Comparison of ENCODE assay signal across 21 cellular contexts in genomic region chr3:187889106-187889505, GRCh38.
DNase-seq lines count a peak whose midpoint lies in the region; ATAC-seq and TF ChIP-seq lines count a peak whose summit lies in the region.
"Had no signal": no experiment of that assay in that cellular context is flagged by ENCODE, and none has a peak within 500 bp of the region (broad histone marks: within the 10 kb centered on the region; RNA-seq: fewer than 3 reads in every experiment).

No MANE protein-coding gene starts in this region.

- H3K4me3 ChIP-seq in left ventricle myocardium inferior (no peak overlapping the region), right cardiac atrium (ENCODE audit: low read length) (no peak overlapping the region), PC-9 (no peak overlapping the region), neutrophil (ENCODE audit: low read depth in 1 of 2, low read length in 1 of 2) (peak overlapping the region; percentile 42 to 51)
- H3K4me3 ChIP-seq: thoracic aorta, uterus had no signal

- H3K36me3 ChIP-seq in left ventricle myocardium inferior (no peaks in the 10 kb centered on the region), PC-9 (ENCODE audit: low read depth) (no peaks in the 10 kb centered on the region), neutrophil (no peaks in the 10 kb centered on the region)
- H3K36me3 ChIP-seq: thoracic aorta, uterus had no signal

- H3K9me3 ChIP-seq in left ventricle myocardium inferior (replicated peaks) (no peaks in the 10 kb centered on the region), right cardiac atrium (ENCODE audit: control insufficient read depth, low read length) (no peaks in the 10 kb centered on the region), PC-9 (ENCODE audit: insufficient read depth, low read depth) (no peaks in the 10 kb centered on the region; the same call in 1 of the 2 replicates), neutrophil (no peaks in the 10 kb centered on the region)
- H3K9me3 ChIP-seq: thoracic aorta, uterus had no signal

- H3K9me2 ChIP-seq in PC-9 (ENCODE audit: insufficient read depth): no peaks in the 10 kb centered on the region

- H3K27ac ChIP-seq in left ventricle myocardium inferior (replicated peaks): peak overlapping the region; percentile 44
- no peak overlapping the region for H3K27ac ChIP-seq in right cardiac atrium (ENCODE audit: low read length)
- H3K27ac ChIP-seq in PC-9: no peak overlapping the region
- H3K27ac ChIP-seq in neutrophil: peak overlapping the region; percentile 80
- H3K27ac ChIP-seq: thoracic aorta, uterus had no signal

- CTCF ChIA-PET in PC-9 (lab: Charles Lee): no interaction called here

- DNase-seq in left ventricle myocardium inferior: no peak
- DNase-seq in right cardiac atrium: no peak
- no peak for DNase-seq in PC-9
- no peak for DNase-seq in glomerular visceral epithelial cell (ENCODE audit: extremely low spot score)
- no peak for DNase-seq in RPMI8226
- DNase-seq: activated CD4-positive, alpha-beta T cell treated with anti-CD3 and anti-CD28 coated beads for 4 hours; activated CD8-positive, alpha-beta memory T cell treated with anti-CD3 and anti-CD28 coated beads for 24 hours; activated naive CD4-positive, alpha-beta T cell treated with anti-CD3 and anti-CD28 coated beads, Interleukin-2, amount 50 U/mL, for 16 hours; activated T-cell treated with anti-CD3 and anti-CD28 coated beads for 4 hours; NCI-H1105 treated with DMSO at 0.1 percent for 48 hours; NCI-H187 treated with DMSO at 0.1 percent for 48 hours; NCI-H524; SIG-M5; stimulated activated CD4-positive, alpha-beta T cell treated with anti-CD3 and anti-CD28 coated beads, Interleukin-1b, Interleukin-23, amount 100 ng/mL, for 48 hours; stimulated activated naive CD8-positive, alpha-beta T cell treated with anti-CD3 and anti-CD28 coated beads, Interleukin-15, Interleukin-2, amounts not matched to agents 100 U/mL and 50 U/mL, for 24 hours; SW 1271; T-helper 9 cell had no signal

- no peaks in the 10 kb centered on the region for H3K79me2 ChIP-seq in PC-9 (ENCODE audit: low read depth)

- H3K4me1 ChIP-seq in left ventricle myocardium inferior (peaks cover 18% of the 10 kb centered on the region), right cardiac atrium (ENCODE audit: control insufficient read depth, insufficient read depth, low read length) (peaks cover 5% of the 10 kb centered on the region), PC-9 (replicated peaks; ENCODE audit: insufficient read depth) (peaks cover 16% of the 10 kb centered on the region), neutrophil (ENCODE audit: control insufficient read depth in 1 of 2, insufficient read depth in 1 of 2, low read depth in 1 of 2, low read length in 1 of 2) (peaks cover 35 to 37% of the 10 kb centered on the region in 2 experiments)
- H3K4me1 ChIP-seq: uterus had no signal

- no TSS peak for BruUV-seq in PC-9 (replicated peaks; lab: Mats Ljungman, UMichigan)

- POLR2A ChIA-PET in PC-9 (lab: Charles Lee; ENCODE audit: unreplicated experiment): interaction anchor here (0.6 to 0.7 kb wide), 2 partner anchors 81 to 129 kb away, joined by 4 read pairs; no protein-coding TSS in a partner anchor

- no peak for ATAC-seq in right cardiac atrium
- ATAC-seq in HG02588 (IDR thresholded peaks at IDR 0.05; ENCODE audit: unreplicated experiment): no peak
- ATAC-seq: stimulated activated naive CD8-positive, alpha-beta T cell treated with anti-CD3 and anti-CD28 coated beads, Interleukin-15, Interleukin-2, amounts not matched to agents 100 U/mL and 50 U/mL, for 24 hours had no signal

- peak overlapping the region; percentile 26 for H3K4me2 ChIP-seq in PC-9

- no peak for TF ChIP-seq CTCF in left ventricle myocardium inferior (IDR thresholded peaks at IDR 0.05; ENCODE audit: borderline replicate concordance)
- TF ChIP-seq CTCF in PC-9 (conservative IDR thresholded peaks at IDR 0.05): no peak
- TF ChIP-seq CTCF in neutrophil (IDR thresholded peaks at IDR 0.05): no peak

- intact Hi-C loops in left ventricle myocardium inferior (cut with micrococcal nuclease) (no loop called here), right cardiac atrium (cut with DNase I) (no loop called here), PC-9 (cut with micrococcal nuclease; ENCODE audit: unreplicated experiment) (no loop called here)

- WGBS in right cardiac atrium: 54% methylated on average over 4 of the region's 4 CpGs

- H4K20me1 ChIP-seq in PC-9 (ENCODE audit: insufficient read depth): no peaks in the 10 kb centered on the region

- H2AFZ ChIP-seq in PC-9: no peak overlapping the region

- H3F3A ChIP-seq in PC-9 (ENCODE audit: insufficient read depth, low read depth): peaks cover 10% of the 10 kb centered on the region; the same call in 1 of the 2 replicates

- H3K27me3 ChIP-seq in left ventricle myocardium inferior (ENCODE audit: low read depth) (no peaks in the 10 kb centered on the region), right cardiac atrium (ENCODE audit: control insufficient read depth, insufficient read depth) (no peaks in the 10 kb centered on the region), PC-9 (ENCODE audit: insufficient read depth, low read depth) (no peaks in the 10 kb centered on the region), neutrophil (no peaks in the 10 kb centered on the region)
- H3K27me3 ChIP-seq: uterus had no signal

Comparison
In these comparisons a context has a peak if more than half of its experiments do, and no peak if none do; other contexts are left out.
1. H3K27ac ChIP-seq: peak in left ventricle myocardium inferior (single experiment) and neutrophil (single experiment); none in right cardiac atrium (single experiment) and PC-9 (single experiment).
2. H3K4me3 ChIP-seq: peak in neutrophil (2 of 2); none in left ventricle myocardium inferior (single experiment), right cardiac atrium (single experiment) and PC-9 (single experiment).